In the genomic region with DNA sequence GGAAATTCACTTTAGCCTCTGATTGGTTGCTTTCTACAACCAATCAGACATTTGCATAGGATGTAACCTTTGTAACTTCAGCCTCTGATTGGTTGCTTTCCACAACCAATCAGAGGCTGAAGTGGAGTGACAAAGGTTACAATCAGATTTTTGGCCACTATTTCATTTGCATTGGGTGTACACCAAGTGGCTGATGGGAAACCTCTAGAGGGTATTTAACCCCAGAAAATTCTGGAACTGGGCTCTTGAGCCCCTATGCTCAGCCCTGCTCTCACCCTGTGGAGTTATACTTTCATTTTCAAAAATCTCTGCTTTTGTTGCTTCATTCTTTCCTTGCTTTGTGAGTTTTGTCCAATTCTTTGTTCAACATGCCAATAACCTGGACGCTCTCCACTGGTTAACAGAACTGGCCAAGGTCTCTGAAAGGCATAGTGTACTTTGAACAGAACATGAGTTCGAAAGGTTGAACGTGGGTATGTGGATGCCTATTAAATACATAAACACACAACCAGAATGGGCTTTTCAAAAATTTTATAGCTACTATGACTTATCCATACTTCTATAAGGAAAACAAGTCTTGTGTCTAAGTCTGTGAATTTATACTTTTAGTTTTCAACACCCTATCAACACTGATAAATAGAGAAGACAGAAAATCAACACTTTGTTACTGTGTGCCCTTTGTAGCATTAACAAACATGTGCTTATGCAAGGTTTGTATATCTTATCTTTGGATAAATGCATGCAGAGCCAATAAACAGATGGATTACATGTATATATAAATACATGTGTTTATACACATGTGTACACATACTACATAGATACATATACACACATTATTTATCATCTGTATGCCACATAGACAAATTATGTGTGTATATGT, we compare ENCODE assay signal across 24 cellular contexts.
"Had no signal": no experiment of that assay in that cellular context is flagged by ENCODE, and none has a peak within 500 bp of the region (broad histone marks: within the 10 kb centered on the region; RNA-seq: fewer than 3 reads in every experiment).

No MANE protein-coding gene starts in this region.

- H3K4me1 ChIP-seq: lower lobe of right lung, prostate gland, sigmoid colon, spleen, suprapubic skin, tibial artery, upper lobe of right lung had no signal

- H3K36me3 ChIP-seq: lower lobe of right lung, pancreas, prostate gland, sigmoid colon, spleen, suprapubic skin, thoracic aorta, tibial artery, upper lobe of right lung had no signal

- H3K9me3 ChIP-seq: lower lobe of right lung, pancreas, prostate gland, sigmoid colon, spleen, suprapubic skin, thoracic aorta, tibial artery, upper lobe of right lung had no signal

- H3K4me3 ChIP-seq: lower lobe of right lung, pancreas, prostate gland, sigmoid colon, spleen, suprapubic skin, thoracic aorta, tibial artery, upper lobe of right lung had no signal

- ATAC-seq: left ventricle myocardium superior; lower lobe of right lung; naive thymus-derived CD4-positive, alpha-beta T cell; natural killer cell treated with Interleukin-12 subunit alpha and Interleukin-12 subunit beta and Interleukin-15 and Interleukin-18, amount 100 ng/mL, for 72 hours; pancreas; right cardiac atrium; stimulated activated effector memory CD8-positive, alpha-beta T cell treated with anti-CD3 and anti-CD28 coated beads, Interleukin-12 subunit alpha, Interleukin-12 subunit beta, amount 100 ng/mL, for 72 hours; upper lobe of right lung had no signal

- H3K27ac ChIP-seq: lower lobe of right lung, pancreas, prostate gland, sigmoid colon, spleen, suprapubic skin, thoracic aorta, tibial artery, upper lobe of right lung had no signal

- H3K27me3 ChIP-seq: pancreas, sigmoid colon, spleen, suprapubic skin, tibial artery, upper lobe of right lung had no signal

- DNase-seq: islet precursor cell; left ventricle myocardium superior; lower lobe of right lung; mammary epithelial cell; mesenchymal stem cell; naive thymus-derived CD4-positive, alpha-beta T cell; pancreas; posterior cingulate gyrus; retina; right cardiac atrium; sigmoid colon; small intestine; spleen; stimulated activated CD4-positive, alpha-beta T cell treated with anti-CD3 and anti-CD28 coated beads, Interleukin-4, amount 100 ng/mL, for 24 hours; stimulated activated naive CD4-positive, alpha-beta T cell; tibial artery; trophoblast cell; upper lobe of right lung had no signal

- FAIRE-seq: pancreas, small intestine, urothelium cell line had no signal
